Comparison of ENCODE assay signal across 22 cellular contexts in genomic region chr5:4613440-4613839, GRCh38.
DNase-seq lines count a peak whose midpoint lies in the region; ATAC-seq and TF ChIP-seq lines count a peak whose summit lies in the region.
"Had no signal": no experiment of that assay in that cellular context is flagged by ENCODE, and none has a peak within 500 bp of the region (broad histone marks: within the 10 kb centered on the region; RNA-seq: fewer than 3 reads in every experiment).

No MANE protein-coding gene starts in this region.

- no peak for TF ChIP-seq POLR2A in heart left ventricle (IDR thresholded peaks at IDR 0.05)

- no peaks in the 10 kb centered on the region for H3K79me1 ChIP-seq in neuronal stem cell (ENCODE audit: low read depth, low read length)

- intact Hi-C loops in Caco-2 (cut with micrococcal nuclease; ENCODE audit: unreplicated experiment) (no loop called here), heart left ventricle (cut with DNase I) (no loop called here)

- no peak overlapping the region for H4K8ac ChIP-seq in neuronal stem cell (ENCODE audit: low read depth, low read length)

- CTCF ChIA-PET in Caco-2 (lab: Charles Lee): no interaction called here

- H3K4me1 ChIP-seq in Caco-2 (0 out of 2 replicates have a peak, but pooled peaks cover 6% of the 10 kb centered on the region), OCI-LY1 (ENCODE audit: insufficient read depth, low read length, severe bottlenecking) (peaks cover 42% of the 10 kb centered on the region), neuronal stem cell (ENCODE audit: control insufficient read depth in 2 of 2, insufficient read depth in 1 of 2, low read depth in 1 of 2, low read length in 2 of 2) (no peaks in the 10 kb centered on the region), smooth muscle cell (ENCODE audit: low read depth) (no peaks in the 10 kb centered on the region), heart left ventricle (no peaks in the 10 kb centered on the region)
- H3K4me1 ChIP-seq: A549 had no signal

- no peak for ATAC-seq in heart left ventricle
- ATAC-seq: A549, GM12878 had no signal

- no peak overlapping the region for H3K14ac ChIP-seq in neuronal stem cell (ENCODE audit: low read length)

- H3K36me3 Mint-ChIP-seq in Caco-2 (ENCODE audit: insufficient read depth, unreplicated experiment): peaks cover 6% of the 10 kb centered on the region
- H3K36me3 Mint-ChIP-seq: CD14-positive monocyte; CD4-positive, alpha-beta memory T cell; CD4-positive, CD25-positive, alpha-beta regulatory T cell; CD8-positive, alpha-beta memory T cell had no signal

- no peak overlapping the region for H3K18ac ChIP-seq in neuronal stem cell (ENCODE audit: low read length)

- H3K4me1 Mint-ChIP-seq in Caco-2 (ENCODE audit: low read depth, unreplicated experiment): no peaks in the 10 kb centered on the region
- H3K4me1 Mint-ChIP-seq: B cell; CD14-positive monocyte; CD4-positive, alpha-beta memory T cell; CD4-positive, CD25-positive, alpha-beta regulatory T cell; CD8-positive, alpha-beta memory T cell had no signal

- H3K79me2 ChIP-seq in OCI-LY1 (ENCODE audit: insufficient read depth, low read length) (no peaks in the 10 kb centered on the region), smooth muscle cell (ENCODE audit: low read depth) (no peaks in the 10 kb centered on the region)

- H2BK120ac ChIP-seq in neuronal stem cell (ENCODE audit: low read depth, low read length): no peak overlapping the region

- H3K9me3 ChIP-seq in Caco-2: peaks cover 5% of the 10 kb centered on the region; the same call in 1 of the 2 replicates
- 0 out of 2 replicates have a peak, but pooled peaks cover 3% of the 10 kb centered on the region for H3K9me3 ChIP-seq in OCI-LY1 (ENCODE audit: low read length)
- H3K9me3 ChIP-seq in neuronal stem cell (replicated peaks in 1 of 2; ENCODE audit: control insufficient read depth in 2 of 2, insufficient read depth in 1 of 2, low read depth in 1 of 2, low read length in 2 of 2): peaks cover 2 to 7% of the 10 kb centered on the region in 2 donors
- no peaks in the 10 kb centered on the region for H3K9me3 ChIP-seq in smooth muscle cell (replicated peaks; ENCODE audit: low read depth)
- peaks cover 0 to 2% (median 0%) of the 10 kb centered on the region in 12 donors for H3K9me3 ChIP-seq in heart left ventricle
- H3K9me3 ChIP-seq: A549 had no signal

- no peak overlapping the region for H3K4me3 ChIP-seq in Caco-2 (ENCODE audit: low read depth, low read length)
- no peak overlapping the region for H3K4me3 ChIP-seq in OCI-LY1 (ENCODE audit: low read depth, low read length, poor library complexity, severe bottlenecking)
- no peak overlapping the region for H3K4me3 ChIP-seq in neuronal stem cell (ENCODE audit: low read length in 2 of 2)
- H3K4me3 ChIP-seq in smooth muscle cell: no peak overlapping the region
- H3K4me3 ChIP-seq in heart left ventricle: no peak overlapping the region
- H3K4me3 ChIP-seq: A549, GM12878 had no signal

- no peaks in the 10 kb centered on the region for H3K9me2 ChIP-seq in OCI-LY1 (ENCODE audit: low read depth, low read length)

- no peak overlapping the region for H2BK15ac ChIP-seq in neuronal stem cell (ENCODE audit: low read length)

- H3K4me3 Mint-ChIP-seq in Caco-2 (ENCODE audit: unreplicated experiment): peak overlapping the region; percentile 18
- H3K4me3 Mint-ChIP-seq: B cell; CD14-positive monocyte; CD4-positive, alpha-beta memory T cell; CD4-positive, CD25-positive, alpha-beta regulatory T cell; CD8-positive, alpha-beta memory T cell had no signal

- H2AFZ ChIP-seq in OCI-LY1 (ENCODE audit: low read length) (no peak overlapping the region), neuronal stem cell (ENCODE audit: low read length) (peak overlapping the region; percentile 9), smooth muscle cell (ENCODE audit: low read depth) (no peak overlapping the region)

- H3K9me3 Mint-ChIP-seq in Caco-2 (ENCODE audit: unreplicated experiment): no peaks in the 10 kb centered on the region

- no CpG with 5 or more reads among the region's 6 CpGs for WGBS in neuronal stem cell (ENCODE audit: extremely low coverage in 2 of 2, insufficient read length in 2 of 2, insufficient replicate concordance in 1 of 2), 2 donors
- WGBS in smooth muscle cell (ENCODE audit: low lambda C conversion rate): 92% methylated on average over 6 of the region's 6 CpGs
- 83 to 88% (median 86%) methylated on average over 6 of the region's 6 CpGs for WGBS in heart left ventricle, 4 donors

- no peaks in the 10 kb centered on the region for H3K27me3 Mint-ChIP-seq in Caco-2 (ENCODE audit: insufficient read depth, unreplicated experiment)
- H3K27me3 Mint-ChIP-seq: B cell; CD4-positive, alpha-beta memory T cell; CD4-positive, CD25-positive, alpha-beta regulatory T cell; CD8-positive, alpha-beta memory T cell had no signal

- H3K27ac ChIP-seq in OCI-LY1 (ENCODE audit: low read depth, low read length, poor library complexity, severe bottlenecking) (peak overlapping the region; percentile 88), neuronal stem cell (replicated peaks; ENCODE audit: low read length) (no peak overlapping the region), smooth muscle cell (ENCODE audit: low read depth) (no peak overlapping the region), heart left ventricle (no peak overlapping the region), caudate nucleus (ENCODE audit: low read depth, low read length) (no peak overlapping the region)
- H3K27ac ChIP-seq: A549 had no signal

- no peaks in the 10 kb centered on the region for H3K27me3 ChIP-seq in Caco-2 (replicated peaks; ENCODE audit: control insufficient read depth, insufficient read depth, low read length)
- H3K27me3 ChIP-seq in OCI-LY1 (ENCODE audit: insufficient read depth, low read length): no peaks in the 10 kb centered on the region
- no peaks in the 10 kb centered on the region for H3K27me3 ChIP-seq in neuronal stem cell (ENCODE audit: control insufficient read depth in 3 of 3, insufficient read depth in 3 of 3, low read depth in 1 of 3, low read length in 3 of 3)
- H3K27me3 ChIP-seq in smooth muscle cell (ENCODE audit: low read depth): no peaks in the 10 kb centered on the region
- no peaks in the 10 kb centered on the region for H3K27me3 ChIP-seq in heart left ventricle

- peak overlapping the region; percentile 17; the same call in 1 of the 2 replicates for H3K4me2 ChIP-seq in OCI-LY1 (ENCODE audit: low read length)
- no peak overlapping the region for H3K4me2 ChIP-seq in neuronal stem cell (ENCODE audit: insufficient read depth, low read length, poor library complexity, severe bottlenecking)
- no peak overlapping the region for H3K4me2 ChIP-seq in smooth muscle cell
- H3K4me2 ChIP-seq: A549 had no signal

- no peak overlapping the region for H3K4ac ChIP-seq in neuronal stem cell (ENCODE audit: low read length)

- no peaks in the 10 kb centered on the region for H4K20me1 ChIP-seq in OCI-LY1 (ENCODE audit: insufficient read depth, low read length)
- H4K20me1 ChIP-seq in smooth muscle cell (ENCODE audit: low read depth): no peaks in the 10 kb centered on the region

- no TSS peak for BruUV-seq in Caco-2 (replicated peaks; lab: Mats Ljungman, UMichigan)

- no peaks in the 10 kb centered on the region for H3F3A ChIP-seq in OCI-LY1 (ENCODE audit: insufficient read depth, low read length)
- no peaks in the 10 kb centered on the region for H3F3A ChIP-seq in smooth muscle cell (ENCODE audit: low read depth)

- no peak overlapping the region for H2BK5ac ChIP-seq in neuronal stem cell (ENCODE audit: low read length)

- POLR2A ChIA-PET in Caco-2 (lab: Charles Lee): no interaction called here

- no peak overlapping the region for H2AK5ac ChIP-seq in neuronal stem cell (ENCODE audit: low read depth, low read length)

- no peak for DNase-seq in Caco-2
- DNase-seq in NAMALWA (ENCODE audit: low spot score): peak; percentile 27
- no peak for DNase-seq in neuronal stem cell (ENCODE audit: low spot score)
- no peak for DNase-seq in smooth muscle cell (lab: John Stamatoyannopoulos, UW; ENCODE audit: unreplicated experiment)
- DNase-seq in heart left ventricle: no peak
- no peak for DNase-seq in activated CD8-positive, alpha-beta memory T cell treated with anti-CD3 and anti-CD28 coated beads, Interleukin-2, amount 50 U/mL, for 48 hours
- no peak for DNase-seq in caudate nucleus (lab: John Stamatoyannopoulos, UW)
- DNase-seq: AML-193; C1 segment of cervical spinal cord; Calu3; CD4-positive, alpha-beta memory T cell; CD4-positive, CD25-positive, alpha-beta regulatory T cell; CD8-positive, alpha-beta memory T cell; COR-L47; DMS79 treated with DMSO at 0.1 percent for 48 hours; EL; GDM1 had no signal

- no peak overlapping the region for H4K91ac ChIP-seq in neuronal stem cell (ENCODE audit: low read depth, low read length, poor library complexity)

- TF ChIP-seq CTCF in Caco-2 (IDR thresholded peaks at IDR 0.05; ENCODE audit: insufficient read depth in 1 of 2, low read depth in 1 of 2, low read length in 1 of 2, severe bottlenecking in 1 of 2, unreplicated experiment in 1 of 2) (no peak), OCI-LY1 (IDR thresholded peaks at IDR 0.05; ENCODE audit: low read length) (no peak), smooth muscle cell (IDR thresholded peaks at IDR 0.05; ENCODE audit: borderline replicate concordance, insufficient read depth, poor library complexity, severe bottlenecking) (no peak), heart left ventricle (IDR thresholded peaks at IDR 0.05) (no peak)

- no peak overlapping the region for H3K27ac Mint-ChIP-seq in Caco-2 (ENCODE audit: unreplicated experiment)
- H3K27ac Mint-ChIP-seq: B cell; CD4-positive, alpha-beta memory T cell; CD4-positive, CD25-positive, alpha-beta regulatory T cell; CD8-positive, alpha-beta memory T cell had no signal

- peak overlapping the region; percentile 32; the same call in 1 of the 2 replicates for H3K9ac ChIP-seq in OCI-LY1 (ENCODE audit: low read length)
- no peak overlapping the region for H3K9ac ChIP-seq in neuronal stem cell (ENCODE audit: low read depth, low read length, poor library complexity)
- no peak overlapping the region for H3K9ac ChIP-seq in smooth muscle cell (ENCODE audit: low read depth)

- H3K36me3 ChIP-seq in Caco-2 (ENCODE audit: control insufficient read depth, insufficient read depth, low read length) (no peaks in the 10 kb centered on the region), OCI-LY1 (ENCODE audit: insufficient read depth, low read length) (no peaks in the 10 kb centered on the region), neuronal stem cell (replicated peaks in 1 of 2; ENCODE audit: control insufficient read depth in 2 of 2, insufficient read depth in 2 of 2, low read length in 2 of 2) (no peaks in the 10 kb centered on the region), smooth muscle cell (ENCODE audit: low read depth) (no peaks in the 10 kb centered on the region), heart left ventricle (no peaks in the 10 kb centered on the region)

- no peak overlapping the region for H2BK12ac ChIP-seq in neuronal stem cell (ENCODE audit: low read length)

- no peak overlapping the region for H3K23ac ChIP-seq in neuronal stem cell (ENCODE audit: low read depth, low read length, poor library complexity)
